Comparison of ENCODE assay signal across 9 cellular contexts in genomic region chr1:16122916-16123315, GRCh38. TPM values are rescaled to one million over a fixed set of nuclear protein-coding genes. Genes with fewer than 3 reads are reported as not detected.
DNase-seq lines count a peak whose midpoint lies in the region; ATAC-seq and TF ChIP-seq lines count a peak whose summit lies in the region.
"Had no signal": no experiment of that assay in that cellular context is flagged by ENCODE, and none has a peak within 500 bp of the region (broad histone marks: within the 10 kb centered on the region; RNA-seq: fewer than 3 reads in every experiment).

No MANE protein-coding gene starts in this region.

- H3K36me3 Mint-ChIP-seq in activated CD8-positive, alpha-beta memory T cell treated with anti-CD3 and anti-CD28 coated beads, Interleukin-2, amount 10 ng/mL, durations not matched to agents 7 days and 5 days: no peaks in the 10 kb centered on the region
- peaks cover 25% of the 10 kb centered on the region for H3K36me3 Mint-ChIP-seq in chondrocyte (ENCODE audit: low read depth)

- peak overlapping the region; percentile 54 for H3K27ac ChIP-seq in suprapubic skin

- H3K4me3 ChIP-seq in AG04449 (ENCODE audit: low read depth, low read length): no peak overlapping the region
- H3K4me3 ChIP-seq in suprapubic skin: no peak overlapping the region

- peaks cover 40% of the 10 kb centered on the region for H3K4me1 ChIP-seq in suprapubic skin

- POLR2A ChIA-PET in AG04449 (lab: Yijun Ruan, JAX): no interaction called here

- peak; percentile 51 for ATAC-seq in activated CD8-positive, alpha-beta memory T cell treated with anti-CD3 and anti-CD28 coated beads, Interleukin-2, amount 10 ng/mL, durations not matched to agents 7 days and 5 days

- peaks cover 12% of the 10 kb centered on the region for H3K4me1 Mint-ChIP-seq in activated CD8-positive, alpha-beta memory T cell treated with anti-CD3 and anti-CD28 coated beads, Interleukin-2, amount 10 ng/mL, durations not matched to agents 7 days and 5 days
- peaks cover 16% of the 10 kb centered on the region for H3K4me1 Mint-ChIP-seq in chondrocyte (ENCODE audit: low read depth)

- H3K36me3 ChIP-seq in suprapubic skin: peaks cover 25% of the 10 kb centered on the region

- CTCF ChIA-PET in AG04449 (lab: Yijun Ruan, JAX): interaction anchor here (0.8 to 4.4 kb wide), 9 partner anchors 9 to 67 kb away, joined by 3 to 56 read pairs (median 4); no protein-coding TSS in a partner anchor
- CTCF ChIA-PET in activated CD8-positive, alpha-beta memory T cell treated with anti-CD3 and anti-CD28 coated beads, Interleukin-2, amount 10 ng/mL, durations not matched to agents 7 days and 5 days (lab: Charles Lee): interaction anchor here (0.8 to 2.5 kb wide), 3 partner anchors 39 to 44 kb away, joined by 3 to 10 read pairs (median 4); no protein-coding TSS in a partner anchor

- peak; percentile 88 for DNase-seq in AG04449 (ENCODE audit: low read depth, low spot score)
- DNase-seq in HK-2 (ENCODE audit: unreplicated experiment): peak; percentile 86
- DNase-seq in activated CD8-positive, alpha-beta memory T cell treated with anti-CD3 and anti-CD28 coated beads, Interleukin-2, amount 10 ng/mL, durations not matched to agents 7 days and 5 days: peak; percentile 50
- peak; percentile 61 for DNase-seq in left kidney (ENCODE audit: low read depth, low spot score)
- no peak for DNase-seq in suprapubic skin (ENCODE audit: low spot score in 2 of 2)
- no peak for DNase-seq in chondrocyte (ENCODE audit: low spot score)
- no peak for DNase-seq in NCI-H2081 treated with DMSO at 0.1 percent for 48 hours (lab: John Stamatoyannopoulos, UW)
- DNase-seq in middle frontal gyrus (ENCODE audit: extremely low spot score, low spot score): no peak

- no peaks in the 10 kb centered on the region for H3K9me3 ChIP-seq in suprapubic skin

- no peak overlapping the region for H3K27ac Mint-ChIP-seq in activated CD8-positive, alpha-beta memory T cell treated with anti-CD3 and anti-CD28 coated beads, Interleukin-2, amount 10 ng/mL, durations not matched to agents 7 days and 5 days
- no peak overlapping the region for H3K27ac Mint-ChIP-seq in chondrocyte (ENCODE audit: unreplicated experiment)

- no peaks in the 10 kb centered on the region for H3K27me3 ChIP-seq in suprapubic skin

- no peaks in the 10 kb centered on the region for H3K9me3 Mint-ChIP-seq in activated CD8-positive, alpha-beta memory T cell treated with anti-CD3 and anti-CD28 coated beads, Interleukin-2, amount 10 ng/mL, durations not matched to agents 7 days and 5 days (ENCODE audit: low read depth)
- H3K9me3 Mint-ChIP-seq in chondrocyte (ENCODE audit: low read depth): no peaks in the 10 kb centered on the region

- 64% methylated on average over 6 of the region's 6 CpGs for WGBS in suprapubic skin

- no peak for TF ChIP-seq EP300 in suprapubic skin (IDR thresholded peaks at IDR 0.05)

- no peak overlapping the region for H3K4me3 Mint-ChIP-seq in activated CD8-positive, alpha-beta memory T cell treated with anti-CD3 and anti-CD28 coated beads, Interleukin-2, amount 10 ng/mL, durations not matched to agents 7 days and 5 days
- no peak overlapping the region for H3K4me3 Mint-ChIP-seq in chondrocyte (ENCODE audit: unreplicated experiment)

- TF ChIP-seq POLR2A in suprapubic skin (IDR thresholded peaks at IDR 0.05): no peak

- peaks cover 5% of the 10 kb centered on the region for H3K27me3 Mint-ChIP-seq in activated CD8-positive, alpha-beta memory T cell treated with anti-CD3 and anti-CD28 coated beads, Interleukin-2, amount 10 ng/mL, durations not matched to agents 7 days and 5 days
- H3K27me3 Mint-ChIP-seq in chondrocyte (ENCODE audit: low read depth): no peaks in the 10 kb centered on the region

- no peak for TF ChIP-seq CTCF in AG04449 (IDR thresholded peaks at IDR 0.05; ENCODE audit: insufficient read depth, low read length, missing control alignments)
- no peak for TF ChIP-seq CTCF in suprapubic skin (IDR thresholded peaks at IDR 0.05)
- no peak for TF ChIP-seq CTCF in chondrocyte (IDR thresholded peaks at IDR 0.05)

RNA-seq across cellular contexts. Expression of gene EPHA2, which starts 33.0 kb away (rescaled TPM):
- not detected for total RNA-seq in activated CD8-positive, alpha-beta memory T cell treated with anti-CD3 and anti-CD28 coated beads, Interleukin-2, amount 10 ng/mL, durations not matched to agents 7 days and 5 days
- 100 to 1,000 TPM in 3 of 4 donors, 10 to 100 TPM in 1; 59.0 to 145 (median 104) TPM for total RNA-seq in suprapubic skin
- total RNA-seq in chondrocyte: 38.5 to 47.4 TPM (median 40.0 TPM) in 3 replicates

RNA-seq across cellular contexts. Expression of gene FAM131C, which starts 49.5 kb away (rescaled TPM):
- total RNA-seq in activated CD8-positive, alpha-beta memory T cell treated with anti-CD3 and anti-CD28 coated beads, Interleukin-2, amount 10 ng/mL, durations not matched to agents 7 days and 5 days: 1 to 10 TPM in 1 of 2 experiments, under 1 TPM in 1; 0.91 to 1.8 TPM
- total RNA-seq in suprapubic skin (1 to 10 TPM in 2 of 4 donors, under 1 TPM in 1, not detected in 1; 0.72 to 1.6 (median 1.2) TPM), chondrocyte (0.24 to 0.72 TPM (median 0.70 TPM) in 3 replicates)
- total RNA-seq: dermis microvascular lymphatic vessel endothelial cell had no signal

Comparison
In these comparisons a context has a peak if more than half of its experiments do, and no peak if none do; other contexts are left out.
1. DNase-seq: peak in AG04449 (single experiment), HK-2 (single experiment), activated CD8-positive, alpha-beta memory T cell treated with anti-CD3 and anti-CD28 coated beads, Interleukin-2, amount 10 ng/mL, durations not matched to agents 7 days and 5 days (single experiment) and left kidney (single experiment); none in suprapubic skin (0 of 2), chondrocyte (single experiment), NCI-H2081 treated with DMSO at 0.1 percent for 48 hours (single experiment) and middle frontal gyrus (single experiment).
2. RNA of gene EPHA2, which starts 33.0 kb away (total RNA-seq): 59.0 to 145 TPM in suprapubic skin and 38.5 to 47.4 TPM in chondrocyte; not detected in activated CD8-positive, alpha-beta memory T cell treated with anti-CD3 and anti-CD28 coated beads, Interleukin-2, amount 10 ng/mL, durations not matched to agents 7 days and 5 days; every median in the first group is over 10 times any median in the second.